In the genomic region with DNA sequence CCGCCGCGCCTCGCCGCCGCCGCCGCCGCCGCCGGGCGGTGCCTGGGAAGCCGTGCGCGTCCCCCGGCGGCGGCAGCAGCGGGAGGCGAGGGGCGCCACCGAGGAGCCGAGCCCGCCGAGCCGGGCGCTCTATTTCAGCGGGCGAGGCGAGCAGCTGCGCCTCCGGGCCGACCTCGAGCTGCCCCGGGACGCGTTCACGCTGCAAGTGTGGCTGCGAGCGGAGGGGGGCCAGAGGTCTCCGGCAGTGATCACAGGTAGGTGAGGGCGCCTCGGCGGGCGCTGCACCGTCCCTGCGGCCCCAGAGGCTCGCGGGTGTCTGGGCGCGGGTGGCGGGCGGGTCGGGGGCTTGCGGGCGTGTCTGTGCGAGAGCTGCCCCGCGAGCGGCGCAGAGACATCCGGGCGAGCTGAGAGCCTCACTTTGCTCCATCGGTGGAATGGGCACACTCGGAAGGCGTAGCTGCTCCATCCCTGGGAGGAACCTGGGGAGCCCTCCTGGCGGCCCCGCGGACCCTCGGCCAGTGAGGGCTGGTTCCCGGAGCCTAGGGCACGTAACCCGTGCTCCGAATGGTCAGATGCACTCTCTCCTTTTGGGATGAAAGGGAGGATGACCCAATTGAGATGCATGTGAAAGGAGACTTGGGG, we compare ENCODE assay signal across 9 cellular contexts. TPM values are rescaled to one million over a fixed set of nuclear protein-coding genes. Genes with fewer than 3 reads are reported as not detected.
A peak's percentile ranks its signal among the peaks of the same experiment; 100 is the strongest.
DNase-seq lines count a peak whose midpoint lies in the region; ATAC-seq and TF ChIP-seq lines count a peak whose summit lies in the region.
"Had no signal": no experiment of that assay in that cellular context is flagged by ENCODE, and none has a peak within 500 bp of the region (broad histone marks: within the 10 kb centered on the region; RNA-seq: fewer than 3 reads in every experiment).

No MANE protein-coding gene starts in this region.

- H3K27me3 Mint-ChIP-seq in chondrocyte (ENCODE audit: low read depth), result no peaks in the 10 kb centered on the region

- peak overlapping the region; percentile 41 to 88 (median 71) for H3K27ac ChIP-seq in tibial nerve

- no peaks in the 10 kb centered on the region for H3K9me3 Mint-ChIP-seq in chondrocyte (ENCODE audit: low read depth)

- peak; percentile 11 for TF ChIP-seq CTCF in chondrocyte (IDR thresholded peaks at IDR 0.05)
- TF ChIP-seq CTCF in tibial nerve (IDR thresholded peaks at IDR 0.05), result no peak

- peak overlapping the region; percentile 93 for H3K27ac Mint-ChIP-seq in chondrocyte (ENCODE audit: unreplicated experiment)
- H3K27ac Mint-ChIP-seq: CD4-positive, CD25-positive, alpha-beta regulatory T cell had no signal

- H3K4me3 ChIP-seq in tibial nerve, result peak overlapping the region; percentile 45 to 60 (median 49)

- H3K27me3 ChIP-seq in tibial nerve, result peaks cover 0 to 16% of the 10 kb centered on the region in 2 donors

- H3K36me3 Mint-ChIP-seq in chondrocyte (ENCODE audit: low read depth), result peaks cover 10% of the 10 kb centered on the region
- H3K36me3 Mint-ChIP-seq: CD4-positive, CD25-positive, alpha-beta regulatory T cell had no signal

- no peaks in the 10 kb centered on the region for H3K9me3 ChIP-seq in tibial nerve

- peak overlapping the region; percentile 76 for H3K4me3 Mint-ChIP-seq in chondrocyte (ENCODE audit: unreplicated experiment)

- ATAC-seq in left lobe of liver (peak; percentile 51), GM21619 (IDR thresholded peaks at IDR 0.05; ENCODE audit: unreplicated experiment) (no peak)

- TF ChIP-seq EP300 in tibial nerve (IDR thresholded peaks at IDR 0.05), result no peak

- H3K4me1 Mint-ChIP-seq in chondrocyte (ENCODE audit: low read depth), result peaks cover 72% of the 10 kb centered on the region

- H3K4me1 ChIP-seq in tibial nerve, result peaks cover 0 to 50% (median 0%) of the 10 kb centered on the region in 4 donors

- TF ChIP-seq POLR2A in tibial nerve (IDR thresholded peaks at IDR 0.05), result no peak

- WGBS in tibial nerve, 2 donors, result 3 to 6% methylated on average over 6 to 7 of the region's 74 CpGs

- peak; percentile 28 for DNase-seq in NCI-H510A treated with DMSO at 0.1 percent for 48 hours (lab: John Stamatoyannopoulos, UW)
- DNase-seq in NCI-H510A (lab: John Stamatoyannopoulos, UW), result no peak
- no peak for DNase-seq in chondrocyte (ENCODE audit: low spot score)
- DNase-seq in left lobe of liver (ENCODE audit: low spot score), result no peak
- DNase-seq in tibial nerve (ENCODE audit: low spot score in 2 of 2), result no peak
- no peak for DNase-seq in NAMALWA (ENCODE audit: low spot score)
- DNase-seq in medulla oblongata (ENCODE audit: extremely low spot score), result no peak
- DNase-seq: CD4-positive, CD25-positive, alpha-beta regulatory T cell had no signal

- no peaks in the 10 kb centered on the region for H3K36me3 ChIP-seq in tibial nerve

RNA-seq across cellular contexts. Expression of a gene that starts 0.9 kb away (rescaled TPM):
- total RNA-seq in chondrocyte (143 to 222 TPM (median 219 TPM) in 3 replicates), left lobe of liver (0.13 TPM), tibial nerve (1 to 10 TPM; 1.0 to 8.1 (median 4.0) TPM)

Comparison
In these comparisons a context has a peak if more than half of its experiments do, and no peak if none do; other contexts are left out.
1. RNA of a gene that starts 0.9 kb away (total RNA-seq): 143 to 222 TPM in chondrocyte; 1.0 to 8.1 TPM in tibial nerve and 0.13 TPM in left lobe of liver (single experiment); every median in the first group is over 10 times any median in the second.